ENCODE assay signal across 8 cellular contexts in genomic region chr1:201504799-201505504, GRCh38.
DNase-seq lines count a peak whose midpoint lies in the region; ATAC-seq and TF ChIP-seq lines count a peak whose summit lies in the region.

No MANE protein-coding gene starts in this region.

- H3K9me3 Mint-ChIP-seq in central memory CD8-positive, alpha-beta T cell: no peaks in the 10 kb centered on the region
- no peaks in the 10 kb centered on the region for H3K9me3 Mint-ChIP-seq in nephron progenitor cell

- no peak for TF ChIP-seq CTCF in nephron progenitor cell (IDR thresholded peaks at IDR 0.05)

- no peak for ATAC-seq in central memory CD8-positive, alpha-beta T cell (replicated peaks; ENCODE audit: extremely low read depth, poor library complexity, severe bottlenecking)
- ATAC-seq in GM19452 (IDR thresholded peaks at IDR 0.05; ENCODE audit: unreplicated experiment) (no peak), HG02973 (IDR thresholded peaks at IDR 0.05; ENCODE audit: unreplicated experiment) (no peak)

- no peaks in the 10 kb centered on the region for H3K27me3 Mint-ChIP-seq in central memory CD8-positive, alpha-beta T cell
- peaks cover 16% of the 10 kb centered on the region for H3K27me3 Mint-ChIP-seq in nephron progenitor cell (ENCODE audit: low read depth, poor library complexity)

- H3K36me3 Mint-ChIP-seq in central memory CD8-positive, alpha-beta T cell (ENCODE audit: insufficient read depth): peaks cover 1% of the 10 kb centered on the region
- no peaks in the 10 kb centered on the region for H3K36me3 Mint-ChIP-seq in nephron progenitor cell (ENCODE audit: low read depth)

- in situ Hi-C loops in ACHN (cut with HindIII; ENCODE audit: low pct_ligation_motif_present, low pct_unique_long_range_greater_than_20kb, low sequenced_read_pairs): no loop called here

- no peak overlapping the region for H3K27ac Mint-ChIP-seq in central memory CD8-positive, alpha-beta T cell (ENCODE audit: low read depth)
- H3K27ac Mint-ChIP-seq in nephron progenitor cell: peak overlapping the region; percentile 95

- peaks cover 40% of the 10 kb centered on the region for H3K4me1 Mint-ChIP-seq in central memory CD8-positive, alpha-beta T cell
- peaks cover 61% of the 10 kb centered on the region for H3K4me1 Mint-ChIP-seq in nephron progenitor cell

- DNase-seq in COLO668 (lab: John Stamatoyannopoulos, UW; ENCODE audit: unreplicated experiment) (peak; percentile 83), NCI-H2196 (lab: John Stamatoyannopoulos, UW; ENCODE audit: unreplicated experiment) (peak; percentile 30), nephron progenitor cell (no peak), ACHN (no peak)
- DNase-seq in central memory CD8-positive, alpha-beta T cell (ENCODE audit: low spot score in 2 of 2): no peak
- DNase-seq in activated CD8-positive, alpha-beta memory T cell treated with anti-CD3 and anti-CD28 coated beads, Interleukin-2, amount 50 U/mL, for 4 hours: no peak

- H3K4me3 Mint-ChIP-seq in central memory CD8-positive, alpha-beta T cell: peak overlapping the region; percentile 84
- H3K4me3 Mint-ChIP-seq in nephron progenitor cell: no peak overlapping the region

Comparison
In these comparisons a context has a peak if more than half of its experiments do, and no peak if none do; other contexts are left out.
1. DNase-seq: peak in COLO668 (single experiment) and NCI-H2196 (single experiment); none in central memory CD8-positive, alpha-beta T cell (0 of 2), nephron progenitor cell (single experiment), activated CD8-positive, alpha-beta memory T cell treated with anti-CD3 and anti-CD28 coated beads, Interleukin-2, amount 50 U/mL, for 4 hours (single experiment) and ACHN (single experiment).